12 cellular contexts compared by ENCODE assay signal in the genomic region with DNA sequence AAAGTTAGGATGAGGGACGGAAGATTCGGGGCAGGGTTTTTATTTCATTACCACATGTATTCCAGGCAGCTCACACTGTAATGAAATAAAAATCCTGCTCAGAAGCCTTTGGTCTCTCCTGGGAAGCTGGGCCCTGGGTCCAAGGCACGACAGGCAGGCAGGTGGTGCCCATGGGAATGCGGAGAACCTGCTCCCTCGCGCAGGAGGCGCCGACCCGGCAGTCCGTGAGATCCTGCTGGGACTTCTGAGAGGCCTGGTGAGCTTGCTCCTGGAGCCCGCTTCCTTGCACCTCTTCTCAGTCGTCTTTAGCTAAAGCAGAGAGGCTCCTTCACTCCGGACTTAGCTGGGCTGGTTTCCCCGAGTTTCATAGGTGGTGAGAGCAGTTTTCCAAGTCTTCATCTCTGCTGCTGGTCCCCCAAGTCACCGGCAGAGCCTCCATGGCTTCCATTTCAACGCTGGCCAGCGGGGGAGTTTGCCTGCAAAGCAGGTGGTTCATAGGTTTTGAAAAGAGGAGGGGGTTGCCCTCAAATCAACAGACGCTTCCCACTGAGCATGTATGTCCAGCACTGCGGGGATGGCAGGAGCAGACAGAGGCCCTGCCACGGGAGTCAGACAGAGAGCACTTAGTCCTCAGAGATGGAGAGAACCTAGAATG. TPM values are rescaled to one million over a fixed set of nuclear protein-coding genes. Genes with fewer than 3 reads are reported as not detected.
"Had no signal": no experiment of that assay in that cellular context is flagged by ENCODE, and none has a peak within 500 bp of the region (broad histone marks: within the 10 kb centered on the region; RNA-seq: fewer than 3 reads in every experiment).

No MANE protein-coding gene starts in this region.

- FAIRE-seq: islet of Langerhans, urothelium cell line had no signal

- H3K9me3 ChIP-seq: prostate gland had no signal

- H3K4me1 ChIP-seq: prostate gland had no signal

- ATAC-seq: naive thymus-derived CD8-positive, alpha-beta T cell had no signal

- H3K27ac ChIP-seq: prostate gland had no signal

- H3K36me3 ChIP-seq: prostate gland had no signal

- H3K4me3 ChIP-seq: prostate gland had no signal

- DNase-seq: activated CD4-positive, alpha-beta T cell treated with anti-CD3 and anti-CD28 coated beads, Interleukin-2, amount 10 ng/mL, durations not matched to agents 24 days and 14 days; activated CD4-positive, CD25-positive, alpha-beta regulatory T cell; activated CD8-positive, alpha-beta memory T cell treated with anti-CD3 and anti-CD28 coated beads for 24 hours; anterior cingulate cortex; cerebellar nuclear complex; naive thymus-derived CD8-positive, alpha-beta T cell; occipital lobe; stimulated activated CD4-positive, alpha-beta T cell treated with anti-CD3 and anti-CD28 coated beads, Interleukin-12 subunit alpha, Interleukin-12 subunit beta, amount 100 ng/mL, for 4 hours; stimulated activated CD4-positive, alpha-beta T cell treated with anti-CD3 and anti-CD28 coated beads, Interleukin-2, amount 100 ng/mL, for 24 hours had no signal

RNA-seq across cellular contexts. Expression of a gene that starts 24.5 kb away (rescaled TPM):
- total RNA-seq: occipital lobe had no signal
